Comparison of ENCODE assay signal across 14 cellular contexts in the genomic region with DNA sequence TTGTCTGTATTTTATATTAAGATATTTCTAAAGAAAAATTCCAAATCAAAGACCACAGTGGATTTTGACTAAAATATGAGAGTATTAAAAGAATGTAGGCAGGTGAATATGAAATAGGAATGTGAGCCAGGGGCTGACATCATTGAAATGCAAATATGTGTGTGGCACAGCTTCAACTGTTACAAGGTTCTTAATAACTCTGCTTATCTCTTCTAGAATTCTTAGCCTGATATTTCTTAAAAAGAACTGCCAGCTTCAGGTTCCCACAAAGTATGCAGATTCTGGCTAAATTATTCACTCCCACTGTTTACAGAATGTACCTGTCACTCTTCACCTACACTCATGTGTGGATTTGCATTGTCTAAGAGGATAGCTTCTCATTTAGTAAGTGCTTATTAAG.
DNase-seq lines count a peak whose midpoint lies in the region; ATAC-seq and TF ChIP-seq lines count a peak whose summit lies in the region.
"Had no signal": no experiment of that assay in that cellular context is flagged by ENCODE, and none has a peak within 500 bp of the region (broad histone marks: within the 10 kb centered on the region; RNA-seq: fewer than 3 reads in every experiment).

No MANE protein-coding gene starts in this region.

- TF ChIP-seq CTCF in left lung (IDR thresholded peaks at IDR 0.05), result no peak
- TF ChIP-seq CTCF in upper lobe of right lung (IDR thresholded peaks at IDR 0.05), result no peak
- no peak for TF ChIP-seq CTCF in omental fat pad (IDR thresholded peaks at IDR 0.05)

- H3K9me3 ChIP-seq in left lung (no peaks in the 10 kb centered on the region), upper lobe of right lung (no peaks in the 10 kb centered on the region)
- H3K9me3 ChIP-seq: BLaER1, Caco-2 had no signal

- H3K4me3 ChIP-seq in left lung (no peak overlapping the region), upper lobe of right lung (no peak overlapping the region)
- H3K4me3 ChIP-seq: BLaER1 had no signal

- no peaks in the 10 kb centered on the region for H3K36me3 ChIP-seq in left lung
- no peaks in the 10 kb centered on the region for H3K36me3 ChIP-seq in upper lobe of right lung
- H3K36me3 ChIP-seq: BLaER1 had no signal

- H3K4me1 ChIP-seq in left lung (no peaks in the 10 kb centered on the region), upper lobe of right lung (no peaks in the 10 kb centered on the region)
- H3K4me1 ChIP-seq: BLaER1, Caco-2 had no signal

- ATAC-seq in left lung, result peak; percentile 63
- peak; percentile 14 for ATAC-seq in upper lobe of right lung
- ATAC-seq in omental fat pad (ENCODE audit: low FRiP score), result no peak
- ATAC-seq: HCT116 had no signal

- DNase-seq in NCI-H1105 treated with DMSO at 0.1 percent for 48 hours (lab: John Stamatoyannopoulos, UW) (peak; percentile 29), NCI-H1105 (lab: John Stamatoyannopoulos, UW) (no peak), NCI-H526 treated with DMSO at 0.1 percent for 48 hours (lab: John Stamatoyannopoulos, UW) (peak; percentile 23), left lung (no peak), upper lobe of right lung (no peak), NOMO-1 (lab: John Stamatoyannopoulos, UW; ENCODE audit: unreplicated experiment in 2 of 2) (no peak), HCEC 1CT (no peak), omental fat pad (ENCODE audit: low spot score) (no peak)
- DNase-seq: 8988T; AML-193; Caco-2; CD8-positive, alpha-beta memory T cell had no signal

- intact Hi-C loops in left lung (cut with DNase I), result no loop called here
- intact Hi-C loops in upper lobe of right lung (cut with DNase I), result no loop called here

- H3K27ac ChIP-seq in left lung (no peak overlapping the region), upper lobe of right lung (no peak overlapping the region)
- H3K27ac ChIP-seq: BLaER1 had no signal

- H3K27me3 ChIP-seq in left lung (peaks cover 0 to 11% of the 10 kb centered on the region in 2 donors), upper lobe of right lung (no peaks in the 10 kb centered on the region)
- H3K27me3 ChIP-seq: BLaER1 had no signal

Comparison
In these comparisons a context has a peak if more than half of its experiments do, and no peak if none do; other contexts are left out.
1. DNase-seq: peak in NCI-H1105 treated with DMSO at 0.1 percent for 48 hours (single experiment) and NCI-H526 treated with DMSO at 0.1 percent for 48 hours (single experiment); none in NCI-H1105 (single experiment), left lung (0 of 2), upper lobe of right lung (single experiment), NOMO-1 (0 of 2), HCEC 1CT (single experiment) and omental fat pad (single experiment).